In genomic region chr5:84381501-84382362, GRCh38 we compare ENCODE assay signal across 8 cellular contexts. TPM values are rescaled to one million over a fixed set of nuclear protein-coding genes. Genes with fewer than 3 reads are reported as not detected.
DNase-seq lines count a peak whose midpoint lies in the region; ATAC-seq and TF ChIP-seq lines count a peak whose summit lies in the region.

No MANE protein-coding gene starts in this region.

- H3K36me3 ChIP-seq in muscle layer of colon (ENCODE audit: insufficient read depth, low read length) = no peaks in the 10 kb centered on the region

- TF ChIP-seq CTCF in AG10803 (conservative IDR thresholded peaks at IDR 0.05; ENCODE audit: low read length) = no peak
- TF ChIP-seq CTCF in dorsolateral prefrontal cortex (IDR thresholded peaks at IDR 0.05 in 54 of 56, conservative IDR thresholded peaks at IDR 0.05 in 2 of 56; ENCODE audit: low read depth in 1 of 56, partially characterized antibody in 56 of 56) = peak in 3 of 56 donors; percentile 2 to 18 (median 13)

- peak overlapping the region; percentile 71 to 96 (median 93) for H3K27ac ChIP-seq in dorsolateral prefrontal cortex
- peak overlapping the region; percentile 27 for H3K27ac ChIP-seq in muscle layer of colon (ENCODE audit: low read depth, low read length)

- DNase-seq in AG10803 (ENCODE audit: low read depth) (no peak), NCI-H446 (lab: John Stamatoyannopoulos, UW) (peak; percentile 60 to 72), dorsolateral prefrontal cortex (peak in 4 of 10 donors; percentile 14 to 50 (median 40)), NCI-H128 (lab: John Stamatoyannopoulos, UW; ENCODE audit: unreplicated experiment) (no peak)

- H3K27me3 ChIP-seq in dorsolateral prefrontal cortex (peaks cover 0 to 15% (median 0%) of the 10 kb centered on the region in 45 donors), muscle layer of colon (ENCODE audit: control insufficient read depth in 1 of 2, insufficient read depth in 2 of 2, low read length in 2 of 2) (peaks cover 0 to 23% of the 10 kb centered on the region in 2 donors)

- no peak for ATAC-seq in HG03045 (IDR thresholded peaks at IDR 0.05; ENCODE audit: unreplicated experiment)
- no peak for ATAC-seq in GM21825 (IDR thresholded peaks at IDR 0.05; ENCODE audit: unreplicated experiment)
- no peak for ATAC-seq in HG03460 (IDR thresholded peaks at IDR 0.05; ENCODE audit: unreplicated experiment)

- H3K4me3 ChIP-seq in AG10803 (ENCODE audit: low read length) (peak overlapping the region; percentile 64), dorsolateral prefrontal cortex (peak overlapping the region; percentile 57 to 91 (median 78)), muscle layer of colon (ENCODE audit: low read depth in 1 of 2, low read length in 2 of 2) (peak overlapping the region in 1 of 2 donors; percentile 67)

- intact Hi-C loops in dorsolateral prefrontal cortex (cut with DNase I) = loop anchor here (2.0 to 10.0 kb wide), 11 partner anchors 89 to 663 kb away; partner anchors contain the start of gene HAPLN1 (in 1 of the 2)

- H3K4me1 ChIP-seq in muscle layer of colon (ENCODE audit: insufficient read depth, low read length) = peaks cover 3% of the 10 kb centered on the region

- H3K9me3 ChIP-seq in muscle layer of colon (ENCODE audit: low read length) = no peaks in the 10 kb centered on the region

- no peak overlapping the region for H3K9ac ChIP-seq in muscle layer of colon (ENCODE audit: low read length)

RNA-seq across cellular contexts. Expression of gene EDIL3, which starts 2.9 kb away (rescaled TPM):
- total RNA-seq in dorsolateral prefrontal cortex = 100 to 1,000 TPM in 103 of 120 experiments, 10 to 100 TPM in 17; 37.7 to 535 (median 162) TPM

Comparison
In these comparisons a context has a peak if more than half of its experiments do, and no peak if none do; other contexts are left out.
1. DNase-seq: peak in NCI-H446 (2 of 2); none in AG10803 (single experiment) and NCI-H128 (single experiment).